ENCODE assay signal across 1 cellular context in the genomic region with DNA sequence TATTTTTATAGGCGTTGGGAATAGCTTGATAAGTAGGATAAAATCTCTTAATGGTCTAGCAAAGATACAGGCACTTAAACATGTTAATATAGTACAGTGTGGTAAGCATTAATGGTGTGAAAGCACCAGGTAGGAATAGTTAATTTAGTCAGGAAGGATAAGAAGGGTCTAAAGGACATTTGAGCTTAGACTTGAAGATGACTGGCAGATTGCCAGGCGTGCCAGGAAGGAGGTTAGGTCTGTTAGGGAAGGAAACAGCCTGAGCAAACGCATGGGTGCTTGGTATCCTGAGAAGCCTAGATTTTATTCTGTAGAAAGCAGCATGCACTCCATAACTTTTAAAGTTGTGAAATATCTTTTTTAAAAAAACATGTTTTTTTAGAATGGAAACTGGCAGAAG.
TF ChIP-seq lines count a peak whose summit lies in the region.

No MANE protein-coding gene starts in this region.

TF ChIP-seq in endothelial cell of umbilical vein, 7 proteins besides CTCF, POLR2A, EP300 and RAD21:
- TF ChIP-seq JUN (IDR thresholded peaks at IDR 0.05; ENCODE audit: borderline replicate concordance, insufficient read depth, insufficient read length, low read depth) (no peak), MYC (IDR thresholded peaks at IDR 0.05; ENCODE audit: low read depth, low read length) (no peak), FOS (IDR thresholded peaks at IDR 0.05; ENCODE audit: borderline replicate concordance, insufficient read depth, low read length) (no peak), MAX (IDR thresholded peaks at IDR 0.05; ENCODE audit: insufficient read depth, insufficient read length) (no peak), GATA2 (IDR thresholded peaks at IDR 0.05; ENCODE audit: insufficient read depth, insufficient read length, low read depth, low read length) (no peak), EZH2 (IDR thresholded peaks at IDR 0.05; ENCODE audit: borderline replicate concordance, low read depth, low read length, severe bottlenecking) (no peak), POLR2AphosphoS5 (IDR thresholded peaks at IDR 0.05; ENCODE audit: insufficient read depth, low read depth, low read length) (no peak)
TF ChIP-seq in endothelial cell of umbilical vein: peak in this region for 0.
